Comparison of ENCODE assay signal across 1 cellular context in the genomic region with DNA sequence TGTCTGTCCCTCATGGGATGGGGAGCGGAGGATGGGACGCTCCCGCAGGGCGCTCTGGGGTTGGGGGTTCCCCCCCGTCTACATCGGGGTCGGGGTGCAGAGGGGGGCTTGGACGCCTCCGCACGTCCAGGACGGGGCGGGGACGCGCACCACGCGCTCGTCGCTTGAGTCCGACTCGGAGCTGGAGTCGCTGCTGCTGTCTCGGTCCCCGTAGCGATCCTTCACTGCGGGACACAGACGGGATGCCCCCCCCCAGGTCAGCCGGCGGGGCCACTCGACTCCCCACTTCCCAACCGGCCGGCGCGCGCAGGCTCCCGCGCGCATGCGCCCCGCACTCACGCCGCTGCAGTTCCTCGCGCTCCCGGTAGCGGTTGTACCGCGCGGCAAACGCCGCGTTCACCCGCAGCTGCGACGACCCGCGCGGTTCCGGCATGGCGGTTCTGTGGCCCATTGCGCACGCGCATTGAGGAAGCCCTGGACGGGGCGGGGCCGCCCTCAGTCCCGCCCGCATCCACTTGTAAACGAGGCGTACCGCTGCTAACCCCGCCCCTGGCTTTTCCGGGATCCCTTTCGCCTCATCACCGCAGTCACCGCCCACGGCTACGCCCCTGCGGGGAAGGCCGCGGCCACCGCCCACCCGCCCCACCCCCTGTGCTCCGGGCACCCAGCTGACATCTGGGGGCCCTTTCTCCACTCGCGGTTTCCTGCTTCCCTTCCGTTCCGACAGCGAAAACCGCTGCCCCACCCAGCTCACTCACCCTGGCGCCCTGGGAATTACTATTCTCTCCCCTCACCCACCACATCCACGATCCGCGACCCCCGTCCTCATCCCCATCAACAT.
TF ChIP-seq lines count a peak whose summit lies in the region.

A gene (minus strand): TSS at position 444 of the 841 bp plus-strand sequence. CDS start 11 bp downstream, at position 433.

TF ChIP-seq in K562, 482 proteins besides CTCF, POLR2A, EP300 and RAD21 (continued from another document and continues in another):
- TF ChIP-seq ZNF263 (CRISPR knock-in tag; IDR thresholded peaks at IDR 0.05; ENCODE audit: borderline replicate concordance) = no peak
- no peak for TF ChIP-seq HDAC6 (IDR thresholded peaks at IDR 0.05; ENCODE audit: low read depth, low read length)
- TF ChIP-seq SETDB1 (IDR thresholded peaks at IDR 0.05; ENCODE audit: low read length) = no peak
- no peak for TF ChIP-seq NR2C1 (IDR thresholded peaks at IDR 0.05)
- no peak for TF ChIP-seq NR2C1 (tag; IDR thresholded peaks at IDR 0.05)
- TF ChIP-seq GABPA (tag; conservative IDR thresholded peaks at IDR 0.05; ENCODE audit: low read depth) = peak; percentile 63
- TF ChIP-seq, protein P1, sequence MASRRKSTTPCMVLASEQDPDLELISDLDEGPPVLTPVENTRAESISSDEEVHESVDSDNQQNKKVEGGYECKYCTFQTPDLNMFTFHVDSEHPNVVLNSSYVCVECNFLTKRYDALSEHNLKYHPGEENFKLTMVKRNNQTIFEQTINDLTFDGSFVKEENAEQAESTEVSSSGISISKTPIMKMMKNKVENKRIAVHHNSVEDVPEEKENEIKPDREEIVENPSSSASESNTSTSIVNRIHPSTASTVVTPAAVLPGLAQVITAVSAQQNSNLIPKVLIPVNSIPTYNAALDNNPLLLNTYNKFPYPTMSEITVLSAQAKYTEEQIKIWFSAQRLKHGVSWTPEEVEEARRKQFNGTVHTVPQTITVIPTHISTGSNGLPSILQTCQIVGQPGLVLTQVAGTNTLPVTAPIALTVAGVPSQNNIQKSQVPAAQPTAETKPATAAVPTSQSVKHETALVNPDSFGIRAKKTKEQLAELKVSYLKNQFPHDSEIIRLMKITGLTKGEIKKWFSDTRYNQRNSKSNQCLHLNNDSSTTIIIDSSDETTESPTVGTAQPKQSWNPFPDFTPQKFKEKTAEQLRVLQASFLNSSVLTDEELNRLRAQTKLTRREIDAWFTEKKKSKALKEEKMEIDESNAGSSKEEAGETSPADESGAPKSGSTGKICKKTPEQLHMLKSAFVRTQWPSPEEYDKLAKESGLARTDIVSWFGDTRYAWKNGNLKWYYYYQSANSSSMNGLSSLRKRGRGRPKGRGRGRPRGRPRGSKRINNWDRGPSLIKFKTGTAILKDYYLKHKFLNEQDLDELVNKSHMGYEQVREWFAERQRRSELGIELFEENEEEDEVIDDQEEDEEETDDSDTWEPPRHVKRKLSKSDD (conservative IDR thresholded peaks at IDR 0.05; ENCODE audit: low read length) = no peak
- 0 out of 2 replicates have a peak, but pooled peaks have one; percentile 38 for TF ChIP-seq NFE2 (IDR thresholded peaks at IDR 0.05; ENCODE audit: low read depth)
- no peak for TF ChIP-seq SMARCA5 (IDR thresholded peaks at IDR 0.05)
- TF ChIP-seq, protein P2, sequence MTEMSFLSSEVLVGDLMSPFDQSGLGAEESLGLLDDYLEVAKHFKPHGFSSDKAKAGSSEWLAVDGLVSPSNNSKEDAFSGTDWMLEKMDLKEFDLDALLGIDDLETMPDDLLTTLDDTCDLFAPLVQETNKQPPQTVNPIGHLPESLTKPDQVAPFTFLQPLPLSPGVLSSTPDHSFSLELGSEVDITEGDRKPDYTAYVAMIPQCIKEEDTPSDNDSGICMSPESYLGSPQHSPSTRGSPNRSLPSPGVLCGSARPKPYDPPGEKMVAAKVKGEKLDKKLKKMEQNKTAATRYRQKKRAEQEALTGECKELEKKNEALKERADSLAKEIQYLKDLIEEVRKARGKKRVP (CRISPR knock-in tag; IDR thresholded peaks at IDR 0.05) = no peak
- TF ChIP-seq, protein P3, sequence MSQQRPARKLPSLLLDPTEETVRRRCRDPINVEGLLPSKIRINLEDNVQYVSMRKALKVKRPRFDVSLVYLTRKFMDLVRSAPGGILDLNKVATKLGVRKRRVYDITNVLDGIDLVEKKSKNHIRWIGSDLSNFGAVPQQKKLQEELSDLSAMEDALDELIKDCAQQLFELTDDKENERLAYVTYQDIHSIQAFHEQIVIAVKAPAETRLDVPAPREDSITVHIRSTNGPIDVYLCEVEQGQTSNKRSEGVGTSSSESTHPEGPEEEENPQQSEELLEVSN (IDR thresholded peaks at IDR 0.05; ENCODE audit: borderline replicate concordance in 1 of 2, extremely low read depth in 1 of 2, insufficient read depth in 1 of 2, insufficient read length in 1 of 2, low read depth in 1 of 2, low read length in 1 of 2, poor library complexity in 1 of 2, severe bottlenecking in 1 of 2) = peak; percentile 98 to 100
- peak; percentile 20; the same call in 1 of the 2 replicates for TF ChIP-seq NFIC (IDR thresholded peaks at IDR 0.05)
- TF ChIP-seq POLR2B (IDR thresholded peaks at IDR 0.05; ENCODE audit: low read depth, partially characterized antibody) = peak; percentile 81
- peak; percentile 73 to 85; a peak in 3 of 4 replicates for TF ChIP-seq MAZ (CRISPR knock-in tag; conservative IDR thresholded peaks at IDR 0.05 in 1 of 2, IDR thresholded peaks at IDR 0.05 in 1 of 2)
- TF ChIP-seq RCOR1 (IDR thresholded peaks at IDR 0.05; ENCODE audit: borderline replicate concordance in 1 of 2, low read depth in 2 of 2, low read length in 2 of 2) = 0 out of 4 replicates have a peak, but pooled peaks of 1 of the 2 experiments have one; percentile 10
- TF ChIP-seq KLF10 (CRISPR knock-in tag; IDR thresholded peaks at IDR 0.05) = no peak
- TF ChIP-seq GTF2F1 (IDR thresholded peaks at IDR 0.05; ENCODE audit: low read depth, low read length) = no peak
- peak; percentile 19 for TF ChIP-seq DACH1 (IDR thresholded peaks at IDR 0.05; ENCODE audit: partially characterized antibody)
- TF ChIP-seq, protein P4, sequence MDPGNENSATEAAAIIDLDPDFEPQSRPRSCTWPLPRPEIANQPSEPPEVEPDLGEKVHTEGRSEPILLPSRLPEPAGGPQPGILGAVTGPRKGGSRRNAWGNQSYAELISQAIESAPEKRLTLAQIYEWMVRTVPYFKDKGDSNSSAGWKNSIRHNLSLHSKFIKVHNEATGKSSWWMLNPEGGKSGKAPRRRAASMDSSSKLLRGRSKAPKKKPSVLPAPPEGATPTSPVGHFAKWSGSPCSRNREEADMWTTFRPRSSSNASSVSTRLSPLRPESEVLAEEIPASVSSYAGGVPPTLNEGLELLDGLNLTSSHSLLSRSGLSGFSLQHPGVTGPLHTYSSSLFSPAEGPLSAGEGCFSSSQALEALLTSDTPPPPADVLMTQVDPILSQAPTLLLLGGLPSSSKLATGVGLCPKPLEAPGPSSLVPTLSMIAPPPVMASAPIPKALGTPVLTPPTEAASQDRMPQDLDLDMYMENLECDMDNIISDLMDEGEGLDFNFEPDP (CRISPR knock-in tag; IDR thresholded peaks at IDR 0.05) = no peak
- peak; percentile 95; the same call in 1 of the 2 replicates for TF ChIP-seq RBM34 (IDR thresholded peaks at IDR 0.05; ENCODE audit: borderline replicate concordance, insufficient read depth, low read length)
- TF ChIP-seq ETV1 (tag; conservative IDR thresholded peaks at IDR 0.05; ENCODE audit: low read depth) = no peak; the same call in 1 of the 2 replicates
- no peak; the same call in 1 of the 2 replicates for TF ChIP-seq ZNF232 (CRISPR knock-in tag; IDR thresholded peaks at IDR 0.05)
- TF ChIP-seq, protein P5, sequence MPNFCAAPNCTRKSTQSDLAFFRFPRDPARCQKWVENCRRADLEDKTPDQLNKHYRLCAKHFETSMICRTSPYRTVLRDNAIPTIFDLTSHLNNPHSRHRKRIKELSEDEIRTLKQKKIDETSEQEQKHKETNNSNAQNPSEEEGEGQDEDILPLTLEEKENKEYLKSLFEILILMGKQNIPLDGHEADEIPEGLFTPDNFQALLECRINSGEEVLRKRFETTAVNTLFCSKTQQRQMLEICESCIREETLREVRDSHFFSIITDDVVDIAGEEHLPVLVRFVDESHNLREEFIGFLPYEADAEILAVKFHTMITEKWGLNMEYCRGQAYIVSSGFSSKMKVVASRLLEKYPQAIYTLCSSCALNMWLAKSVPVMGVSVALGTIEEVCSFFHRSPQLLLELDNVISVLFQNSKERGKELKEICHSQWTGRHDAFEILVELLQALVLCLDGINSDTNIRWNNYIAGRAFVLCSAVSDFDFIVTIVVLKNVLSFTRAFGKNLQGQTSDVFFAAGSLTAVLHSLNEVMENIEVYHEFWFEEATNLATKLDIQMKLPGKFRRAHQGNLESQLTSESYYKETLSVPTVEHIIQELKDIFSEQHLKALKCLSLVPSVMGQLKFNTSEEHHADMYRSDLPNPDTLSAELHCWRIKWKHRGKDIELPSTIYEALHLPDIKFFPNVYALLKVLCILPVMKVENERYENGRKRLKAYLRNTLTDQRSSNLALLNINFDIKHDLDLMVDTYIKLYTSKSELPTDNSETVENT (CRISPR knock-in tag; IDR thresholded peaks at IDR 0.05) = 0 out of 2 replicates have a peak, but pooled peaks have one; percentile 57
- TF ChIP-seq POLR2G (IDR thresholded peaks at IDR 0.05; ENCODE audit: low read depth, low read length) = peak; percentile 92
- TF ChIP-seq RBM15 (IDR thresholded peaks at IDR 0.05; ENCODE audit: insufficient read depth, low read length) = no peak
- peak; percentile 75 for TF ChIP-seq ELF1 (tag; IDR thresholded peaks at IDR 0.05)
- peak; percentile 71 for TF ChIP-seq KDM5B (IDR thresholded peaks at IDR 0.05; ENCODE audit: insufficient replicate concordance, low read depth, low read length)
- TF ChIP-seq CBX3 (IDR thresholded peaks at IDR 0.05; ENCODE audit: borderline replicate concordance in 1 of 2, low read length in 2 of 2) = peak in 1 of 2 experiments; percentile 94; a peak in 2 of 3 replicates
- TF ChIP-seq ZNF584 (CRISPR knock-in tag; IDR thresholded peaks at IDR 0.05; ENCODE audit: low read depth) = no peak
- no peak for TF ChIP-seq ZNF431 (CRISPR knock-in tag; IDR thresholded peaks at IDR 0.05)
- TF ChIP-seq FOXM1 (IDR thresholded peaks at IDR 0.05; ENCODE audit: low read depth) = no peak
- 0 out of 2 replicates have a peak, but pooled peaks have one; percentile 57 for TF ChIP-seq FOXM1 (CRISPR knock-in tag; IDR thresholded peaks at IDR 0.05; ENCODE audit: low read depth)
- TF ChIP-seq EWSR1 (IDR thresholded peaks at IDR 0.05; ENCODE audit: borderline replicate concordance, low read depth, partially characterized antibody) = no peak
- no peak for TF ChIP-seq ZFP1 (CRISPR knock-in tag; IDR thresholded peaks at IDR 0.05)
- TF ChIP-seq, protein P6, sequence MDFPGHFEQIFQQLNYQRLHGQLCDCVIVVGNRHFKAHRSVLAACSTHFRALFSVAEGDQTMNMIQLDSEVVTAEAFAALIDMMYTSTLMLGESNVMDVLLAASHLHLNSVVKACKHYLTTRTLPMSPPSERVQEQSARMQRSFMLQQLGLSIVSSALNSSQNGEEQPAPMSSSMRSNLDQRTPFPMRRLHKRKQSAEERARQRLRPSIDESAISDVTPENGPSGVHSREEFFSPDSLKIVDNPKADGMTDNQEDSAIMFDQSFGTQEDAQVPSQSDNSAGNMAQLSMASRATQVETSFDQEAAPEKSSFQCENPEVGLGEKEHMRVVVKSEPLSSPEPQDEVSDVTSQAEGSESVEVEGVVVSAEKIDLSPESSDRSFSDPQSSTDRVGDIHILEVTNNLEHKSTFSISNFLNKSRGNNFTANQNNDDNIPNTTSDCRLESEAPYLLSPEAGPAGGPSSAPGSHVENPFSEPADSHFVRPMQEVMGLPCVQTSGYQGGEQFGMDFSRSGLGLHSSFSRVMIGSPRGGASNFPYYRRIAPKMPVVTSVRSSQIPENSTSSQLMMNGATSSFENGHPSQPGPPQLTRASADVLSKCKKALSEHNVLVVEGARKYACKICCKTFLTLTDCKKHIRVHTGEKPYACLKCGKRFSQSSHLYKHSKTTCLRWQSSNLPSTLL (IDR thresholded peaks at IDR 0.05) = no peak
- TF ChIP-seq, protein P7, sequence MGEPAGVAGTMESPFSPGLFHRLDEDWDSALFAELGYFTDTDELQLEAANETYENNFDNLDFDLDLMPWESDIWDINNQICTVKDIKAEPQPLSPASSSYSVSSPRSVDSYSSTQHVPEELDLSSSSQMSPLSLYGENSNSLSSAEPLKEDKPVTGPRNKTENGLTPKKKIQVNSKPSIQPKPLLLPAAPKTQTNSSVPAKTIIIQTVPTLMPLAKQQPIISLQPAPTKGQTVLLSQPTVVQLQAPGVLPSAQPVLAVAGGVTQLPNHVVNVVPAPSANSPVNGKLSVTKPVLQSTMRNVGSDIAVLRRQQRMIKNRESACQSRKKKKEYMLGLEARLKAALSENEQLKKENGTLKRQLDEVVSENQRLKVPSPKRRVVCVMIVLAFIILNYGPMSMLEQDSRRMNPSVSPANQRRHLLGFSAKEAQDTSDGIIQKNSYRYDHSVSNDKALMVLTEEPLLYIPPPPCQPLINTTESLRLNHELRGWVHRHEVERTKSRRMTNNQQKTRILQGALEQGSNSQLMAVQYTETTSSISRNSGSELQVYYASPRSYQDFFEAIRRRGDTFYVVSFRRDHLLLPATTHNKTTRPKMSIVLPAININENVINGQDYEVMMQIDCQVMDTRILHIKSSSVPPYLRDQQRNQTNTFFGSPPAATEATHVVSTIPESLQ (CRISPR knock-in tag; IDR thresholded peaks at IDR 0.05) = peak; percentile 77; the same call in 1 of the 2 replicates
- TF ChIP-seq CHD4 (IDR thresholded peaks at IDR 0.05; ENCODE audit: insufficient read depth, insufficient replicate concordance, low read depth, low read length, poor library complexity, severe bottlenecking) = no peak
- peak; percentile 77 to 84; a peak in 2 of 4 replicates for TF ChIP-seq SIN3A (IDR thresholded peaks at IDR 0.05; ENCODE audit: borderline replicate concordance in 2 of 2, control insufficient read depth in 1 of 2, low read depth in 2 of 2, low read length in 2 of 2)
- TF ChIP-seq, protein P8, sequence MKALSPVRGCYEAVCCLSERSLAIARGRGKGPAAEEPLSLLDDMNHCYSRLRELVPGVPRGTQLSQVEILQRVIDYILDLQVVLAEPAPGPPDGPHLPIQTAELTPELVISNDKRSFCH (CRISPR knock-in tag; IDR thresholded peaks at IDR 0.05) = no peak
- TF ChIP-seq, protein P8 (tag; IDR thresholded peaks at IDR 0.05) = 0 out of 2 replicates have a peak, but pooled peaks have one; percentile 26
- TF ChIP-seq CXXC5 (CRISPR knock-in tag; IDR thresholded peaks at IDR 0.05) = peak; percentile 94
- no peak for TF ChIP-seq ETS2 (tag; IDR thresholded peaks at IDR 0.05; ENCODE audit: borderline replicate concordance, poor library complexity, severe bottlenecking)
- TF ChIP-seq SUPT5H (IDR thresholded peaks at IDR 0.05) = peak; percentile 76
- TF ChIP-seq DNMT1 (IDR thresholded peaks at IDR 0.05) = no peak
- peak; percentile 58; the same call in 1 of the 2 replicates for TF ChIP-seq ETV5 (CRISPR knock-in tag; IDR thresholded peaks at IDR 0.05; ENCODE audit: low read depth)
- peak; percentile 35 for TF ChIP-seq FUS (optimal IDR thresholded peaks at IDR 0.05; ENCODE audit: low read depth, low read length)
- peak; percentile 68 for TF ChIP-seq TAF1 (IDR thresholded peaks at IDR 0.05; ENCODE audit: control insufficient read depth, extremely low read depth, insufficient read depth, low read length, severe bottlenecking)
- peak; percentile 61; the same call in 1 of the 2 replicates for TF ChIP-seq HCFC1 (IDR thresholded peaks at IDR 0.05; ENCODE audit: low read depth, low read length)
- TF ChIP-seq CREM (IDR thresholded peaks at IDR 0.05; ENCODE audit: low read depth) = peak; percentile 69
- peak; percentile 72 for TF ChIP-seq PCBP1 (IDR thresholded peaks at IDR 0.05; ENCODE audit: low read depth, low read length, poor library complexity, severe bottlenecking)
